ENCODE assay signal across 8 cellular contexts in genomic region chrX:137194164-137194563, GRCh38.
DNase-seq lines count a peak whose midpoint lies in the region; ATAC-seq, FAIRE-seq and TF ChIP-seq lines count a peak whose summit lies in the region.

No MANE protein-coding gene starts in this region.

- no peak overlapping the region for H2BK15ac ChIP-seq in mesenchymal stem cell (ENCODE audit: low read depth, poor library complexity, severe bottlenecking)

- no peaks in the 10 kb centered on the region for H3K9me3 ChIP-seq in HepG2 (ENCODE audit: low read length)
- peaks cover 8% of the 10 kb centered on the region for H3K9me3 ChIP-seq in mesenchymal stem cell (ENCODE audit: control insufficient read depth, low read length)

- BruUV-seq in HepG2 (replicated peaks; lab: Mats Ljungman, UMichigan) = no TSS peak

- no peak overlapping the region for H2AFZ ChIP-seq in HepG2 (ENCODE audit: low read length)
- H2AFZ ChIP-seq in mesenchymal stem cell (ENCODE audit: low read depth, low read length) = no peak overlapping the region

- no peak overlapping the region for H4K91ac ChIP-seq in mesenchymal stem cell (ENCODE audit: low read length)

- peaks cover 38% of the 10 kb centered on the region for H3K27me3 Mint-ChIP-seq in activated T-cell treated with anti-CD3 and anti-CD28 coated beads, Interleukin-2, amount 50 U/mL, for 72 hours (ENCODE audit: low read depth)

- no peak overlapping the region for H3K9ac ChIP-seq in HepG2 (ENCODE audit: insufficient read depth, low read depth, low read length)
- H3K9ac ChIP-seq in mesenchymal stem cell (ENCODE audit: low read length) = no peak overlapping the region

- H2BK120ac ChIP-seq in mesenchymal stem cell (ENCODE audit: low read depth, low read length) = no peak overlapping the region

- in situ Hi-C loops in HepG2 (cut with HindIII; ENCODE audit: extremely low pct_ligation_motif_present, low pct_unique_long_range_greater_than_20kb) = loop anchor here (10.0 kb wide), 1 partner anchor 239 kb away; no protein-coding TSS in a partner anchor

- TF ChIP-seq RAD21 in HepG2 (CRISPR knock-in tag; IDR thresholded peaks at IDR 0.05) = no peak

- no peaks in the 10 kb centered on the region for H3K4me1 Mint-ChIP-seq in activated T-cell treated with anti-CD3 and anti-CD28 coated beads, Interleukin-2, amount 50 U/mL, for 72 hours (ENCODE audit: low read depth)

- POLR2A ChIA-PET in HepG2 (lab: Yijun Ruan, JAX) = no interaction called here

- no peaks in the 10 kb centered on the region for H3K79me1 ChIP-seq in mesenchymal stem cell (replicated peaks; ENCODE audit: low read length, poor library complexity, severe bottlenecking)

- intact Hi-C loops in HepG2 (cut with micrococcal nuclease; ENCODE audit: unreplicated experiment) = loop anchor here (2.0 kb wide), 1 partner anchor 239 kb away; no protein-coding TSS in a partner anchor

- no peaks in the 10 kb centered on the region for H4K20me1 ChIP-seq in HepG2 (ENCODE audit: insufficient read depth, low read length)

- H3K18ac ChIP-seq in mesenchymal stem cell (ENCODE audit: low read depth in 1 of 2, low read length in 2 of 2) = no peak overlapping the region

- 0% methylated on average over 3 of the region's 4 CpGs for WGBS in HepG2 (ENCODE audit: low lambda C conversion rate)
- WGBS in mesenchymal stem cell = 0% methylated on average over 1 of the region's 4 CpGs

- H3K4me2 ChIP-seq in HepG2 (ENCODE audit: low read depth, low read length) (no peak overlapping the region), mesenchymal stem cell (ENCODE audit: low read length, poor library complexity, severe bottlenecking) (no peak overlapping the region)

- H3K79me2 ChIP-seq in HepG2 (ENCODE audit: insufficient read depth, low read length) = no peaks in the 10 kb centered on the region

- CTCF ChIA-PET in HepG2 (lab: Yijun Ruan, JAX; ENCODE audit: low intra/inter-chr PET ratio, low total read pairs) = interaction anchor here (1.5 kb wide), 1 partner anchor 240 kb away, joined by 9 read pairs; no protein-coding TSS in a partner anchor

- no peak overlapping the region for H4K8ac ChIP-seq in mesenchymal stem cell (ENCODE audit: low read length)

- no peak overlapping the region for H3K23ac ChIP-seq in mesenchymal stem cell (ENCODE audit: low read length in 2 of 2)

- no peak overlapping the region for H2BK5ac ChIP-seq in mesenchymal stem cell (ENCODE audit: low read depth, low read length, poor library complexity, severe bottlenecking)

- H3K36me3 Mint-ChIP-seq in activated T-cell treated with anti-CD3 and anti-CD28 coated beads, Interleukin-2, amount 50 U/mL, for 72 hours (ENCODE audit: insufficient read depth in 2 of 2) = no peaks in the 10 kb centered on the region

- H3K4me1 ChIP-seq in HepG2 (ENCODE audit: insufficient read depth, low read length) = no peaks in the 10 kb centered on the region
- H3K4me1 ChIP-seq in mesenchymal stem cell (ENCODE audit: control insufficient read depth, insufficient read depth, low read depth, low read length) = no peaks in the 10 kb centered on the region

- H3K4ac ChIP-seq in mesenchymal stem cell (ENCODE audit: low read depth in 1 of 2, low read length in 2 of 2) = no peak overlapping the region

- no peak for TF ChIP-seq POLR2A in NB4 (IDR thresholded peaks at IDR 0.05; ENCODE audit: extremely low read depth, insufficient read length)
- TF ChIP-seq POLR2A in HepG2 (IDR thresholded peaks at IDR 0.05; ENCODE audit: insufficient read depth in 1 of 2, low read depth in 2 of 2, low read length in 2 of 2) = no peak

- H3K36me3 ChIP-seq in HepG2 (replicated peaks in 1 of 2; ENCODE audit: control insufficient read depth in 1 of 2, insufficient read depth in 2 of 2, low read length in 2 of 2) (no peaks in the 10 kb centered on the region), mesenchymal stem cell (ENCODE audit: control insufficient read depth in 1 of 2, insufficient read depth in 2 of 2, low read depth in 1 of 2, low read length in 2 of 2) (no peaks in the 10 kb centered on the region)

- TF ChIP-seq EP300 in HepG2 (IDR thresholded peaks at IDR 0.05; ENCODE audit: low read depth in 2 of 2, low read length in 2 of 2) = no peak
- TF ChIP-seq EP300 in HepG2 (CRISPR knock-in tag; IDR thresholded peaks at IDR 0.05; ENCODE audit: borderline replicate concordance) = no peak

- no peak overlapping the region for H2BK12ac ChIP-seq in mesenchymal stem cell (ENCODE audit: low read length in 2 of 2)

- FAIRE-seq in HepG2 (lab: Jason Lieb, UNC) = peak; percentile 32

- no peak overlapping the region for H3K4me3 ChIP-seq in NB4 (ENCODE audit: low read depth, low read length)
- no peak overlapping the region for H3K4me3 ChIP-seq in HepG2 (replicated peaks in 1 of 3; ENCODE audit: insufficient read depth in 1 of 3, low read depth in 2 of 3, low read length in 3 of 3)
- H3K4me3 ChIP-seq in mesenchymal stem cell (ENCODE audit: insufficient read depth in 1 of 2, low read depth in 1 of 2, low read length in 2 of 2) = no peak overlapping the region

- ATAC-seq in GM19463 (IDR thresholded peaks at IDR 0.05; ENCODE audit: unreplicated experiment) = peak; percentile 50
- no peak for ATAC-seq in activated T-cell treated with anti-CD3 and anti-CD28 coated beads, Interleukin-2, amount 50 U/mL, for 72 hours (replicated peaks in 1 of 2)
- peak; percentile 71 for ATAC-seq in HepG2
- ATAC-seq in GM18870 (IDR thresholded peaks at IDR 0.05; ENCODE audit: unreplicated experiment) = no peak
- no peak for ATAC-seq in GM21529 (IDR thresholded peaks at IDR 0.05; ENCODE audit: unreplicated experiment)

- no peak overlapping the region for H3K14ac ChIP-seq in mesenchymal stem cell (ENCODE audit: low read length in 2 of 2)

- H3K27me3 ChIP-seq in HepG2 (ENCODE audit: control insufficient read depth in 1 of 2, insufficient read depth in 2 of 2, low read length in 2 of 2) (no peaks in the 10 kb centered on the region), mesenchymal stem cell (ENCODE audit: control insufficient read depth in 1 of 2, insufficient read depth in 1 of 2, low read length in 2 of 2) (peaks cover 0 to 21% of the 10 kb centered on the region in 2 experiments)

- H3K9me3 Mint-ChIP-seq in activated T-cell treated with anti-CD3 and anti-CD28 coated beads, Interleukin-2, amount 50 U/mL, for 72 hours = no peaks in the 10 kb centered on the region

- H2AK5ac ChIP-seq in mesenchymal stem cell (ENCODE audit: low read length, severe bottlenecking) = no peak overlapping the region

- DNase-seq in DMS114 treated with DMSO at 0.1 percent for 48 hours (lab: John Stamatoyannopoulos, UW; ENCODE audit: unreplicated experiment) (peak; percentile 3), NB4 (ENCODE audit: low read depth) (peak; percentile 55), HepG2 (ENCODE audit: low spot score) (peak; percentile 12), mesenchymal stem cell (no peak)
- DNase-seq in activated T-cell treated with anti-CD3 and anti-CD28 coated beads, Interleukin-2, amount 50 U/mL, for 72 hours = peak; percentile 28 to 35

- no peak overlapping the region for H3K27ac Mint-ChIP-seq in activated T-cell treated with anti-CD3 and anti-CD28 coated beads, Interleukin-2, amount 50 U/mL, for 72 hours

- TF ChIP-seq CTCF in NB4 (IDR thresholded peaks at IDR 0.05; ENCODE audit: low read depth, low read length) = peak; percentile 68
- peak; percentile 44 for TF ChIP-seq CTCF in HepG2 (CRISPR knock-in tag; IDR thresholded peaks at IDR 0.05)

- no peak overlapping the region for H3K4me3 Mint-ChIP-seq in activated T-cell treated with anti-CD3 and anti-CD28 coated beads, Interleukin-2, amount 50 U/mL, for 72 hours

- H3K27ac ChIP-seq in HepG2 (ENCODE audit: extremely low read length, insufficient read depth, low read length) = no peak overlapping the region
- no peak overlapping the region for H3K27ac ChIP-seq in mesenchymal stem cell (ENCODE audit: low read length, poor library complexity, severe bottlenecking)

TF ChIP-seq in HepG2, 621 proteins besides CTCF, POLR2A, EP300 and RAD21:
- peak; percentile 56 for TF ChIP-seq STAG1 (CRISPR knock-in tag; IDR thresholded peaks at IDR 0.05)
- TF ChIP-seq ZNF460 (CRISPR knock-in tag; IDR thresholded peaks at IDR 0.05; ENCODE audit: borderline replicate concordance) = no peak
- TF ChIP-seq SMC3 (IDR thresholded peaks at IDR 0.05; ENCODE audit: low read length) = peak; percentile 15; the same call in 1 of the 2 replicates

Comparison
In these comparisons a context has a peak if more than half of its experiments do, and no peak if none do; other contexts are left out.
1. ATAC-seq: peak in GM19463 (single experiment) and HepG2 (single experiment); none in activated T-cell treated with anti-CD3 and anti-CD28 coated beads, Interleukin-2, amount 50 U/mL, for 72 hours (0 of 2), GM18870 (single experiment) and GM21529 (single experiment).